Comparison of ENCODE assay signal across 11 cellular contexts in the genomic region with DNA sequence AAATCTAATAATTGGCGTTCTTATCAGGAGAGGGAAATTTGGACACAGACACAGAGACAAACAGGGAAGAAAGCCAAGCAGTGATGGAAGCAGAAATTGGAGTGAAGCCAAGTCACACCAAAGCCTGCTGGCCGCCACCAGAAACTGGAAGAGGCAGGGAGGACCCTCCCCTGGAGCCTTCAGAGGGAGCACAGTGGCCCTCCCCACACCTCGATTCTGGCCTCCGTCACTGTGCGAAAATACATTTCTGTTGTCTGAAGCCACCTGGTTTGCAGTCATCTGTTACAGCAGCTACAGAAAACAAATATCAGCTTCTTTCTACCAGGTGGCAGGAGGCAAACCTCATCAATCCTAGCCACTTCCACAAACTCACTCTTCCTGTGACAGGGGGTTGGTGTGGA. TPM values are rescaled to one million over a fixed set of nuclear protein-coding genes. Genes with fewer than 3 reads are reported as not detected.
DNase-seq lines count a peak whose midpoint lies in the region; ATAC-seq and TF ChIP-seq lines count a peak whose summit lies in the region.
"Had no signal": no experiment of that assay in that cellular context is flagged by ENCODE, and none has a peak within 500 bp of the region (broad histone marks: within the 10 kb centered on the region; RNA-seq: fewer than 3 reads in every experiment).

No MANE protein-coding gene starts in this region.

- peaks cover 4 to 10% (median 8%) of the 10 kb centered on the region in 4 donors for H3K4me1 ChIP-seq in liver (ENCODE audit: control insufficient read depth in 4 of 4, insufficient read depth in 4 of 4, low read length in 3 of 4)
- H3K4me1 ChIP-seq in PC-9 (replicated peaks; ENCODE audit: insufficient read depth): 0 out of 2 replicates have a peak, but pooled peaks cover 4% of the 10 kb centered on the region

- no peaks in the 10 kb centered on the region for H3F3A ChIP-seq in PC-9 (ENCODE audit: insufficient read depth, low read depth)

- no peaks in the 10 kb centered on the region for H3K36me3 Mint-ChIP-seq in osteocyte (ENCODE audit: unreplicated experiment)
- H3K36me3 Mint-ChIP-seq: activated CD8-positive, alpha-beta memory T cell treated with anti-CD3 and anti-CD28 coated beads, Interleukin-2, amount 10 ng/mL, durations not matched to agents 7 days and 5 days; naive thymus-derived CD4-positive, alpha-beta T cell had no signal

- no TSS peak for BruUV-seq in PC-9 (replicated peaks; lab: Mats Ljungman, UMichigan)

- H3K27me3 ChIP-seq in liver (ENCODE audit: control insufficient read depth in 4 of 4, insufficient read depth in 4 of 4, low read length in 3 of 4) (no peaks in the 10 kb centered on the region), PC-9 (ENCODE audit: insufficient read depth, low read depth) (no peaks in the 10 kb centered on the region)

- H3K9me3 ChIP-seq in liver (ENCODE audit: control insufficient read depth in 4 of 4, low read length in 3 of 4): no peaks in the 10 kb centered on the region
- no peaks in the 10 kb centered on the region for H3K9me3 ChIP-seq in PC-9 (ENCODE audit: insufficient read depth, low read depth)

- no peak overlapping the region for H3K4me3 ChIP-seq in liver (ENCODE audit: low read depth in 1 of 3, low read length in 3 of 3)
- H3K4me3 ChIP-seq in PC-9: no peak overlapping the region

- intact Hi-C loops in PC-9 (cut with micrococcal nuclease; ENCODE audit: unreplicated experiment): no loop called here

- no peak overlapping the region for H3K27ac Mint-ChIP-seq in osteocyte (ENCODE audit: unreplicated experiment)
- H3K27ac Mint-ChIP-seq: activated CD8-positive, alpha-beta memory T cell treated with anti-CD3 and anti-CD28 coated beads, Interleukin-2, amount 10 ng/mL, durations not matched to agents 7 days and 5 days; endodermal cell had no signal

- peaks cover under 1% of the 10 kb centered on the region for H3K27me3 Mint-ChIP-seq in osteocyte (ENCODE audit: unreplicated experiment)

- H3K36me3 ChIP-seq in liver (ENCODE audit: control insufficient read depth in 4 of 4, insufficient read depth in 3 of 4, low read depth in 1 of 4, low read length in 3 of 4): no peaks in the 10 kb centered on the region
- H3K36me3 ChIP-seq in PC-9 (ENCODE audit: low read depth): no peaks in the 10 kb centered on the region

- no peak overlapping the region for H2AFZ ChIP-seq in PC-9

- H3K79me2 ChIP-seq in PC-9 (ENCODE audit: low read depth): no peaks in the 10 kb centered on the region

- TF ChIP-seq CTCF in VCaP (conservative IDR thresholded peaks at IDR 0.05) (no peak), liver (IDR thresholded peaks at IDR 0.05; ENCODE audit: low read depth, low read length, missing input control) (no peak), osteocyte (IDR thresholded peaks at IDR 0.05) (no peak), PC-9 (conservative IDR thresholded peaks at IDR 0.05) (no peak)

- POLR2A ChIA-PET in PC-9 (lab: Charles Lee; ENCODE audit: unreplicated experiment): no interaction called here

- no peak overlapping the region for H3K4me3 Mint-ChIP-seq in osteocyte (ENCODE audit: unreplicated experiment)
- H3K4me3 Mint-ChIP-seq: activated CD8-positive, alpha-beta memory T cell treated with anti-CD3 and anti-CD28 coated beads, Interleukin-2, amount 10 ng/mL, durations not matched to agents 7 days and 5 days; endodermal cell; naive thymus-derived CD4-positive, alpha-beta T cell had no signal

- TF ChIP-seq RAD21 in liver (IDR thresholded peaks at IDR 0.05): peak; percentile 14 to 49

- no peaks in the 10 kb centered on the region for H3K9me3 Mint-ChIP-seq in osteocyte (ENCODE audit: unreplicated experiment)
- H3K9me3 Mint-ChIP-seq: naive thymus-derived CD4-positive, alpha-beta T cell had no signal

- peak overlapping the region; percentile 67 for H3K27ac ChIP-seq in VCaP
- H3K27ac ChIP-seq in liver (ENCODE audit: low read depth in 1 of 2, low read length in 2 of 2): peak overlapping the region; percentile 15 to 46
- H3K27ac ChIP-seq in PC-9: no peak overlapping the region

- no peaks in the 10 kb centered on the region for H4K20me1 ChIP-seq in PC-9 (ENCODE audit: insufficient read depth)

- CTCF ChIA-PET in PC-9 (lab: Charles Lee): interaction anchor here (0.6 kb wide), 1 partner anchor 307 kb away, joined by 5 read pairs; no protein-coding TSS in a partner anchor

- ATAC-seq in HG03097 (IDR thresholded peaks at IDR 0.05; ENCODE audit: low FRiP score, unreplicated experiment): no peak
- ATAC-seq: activated CD8-positive, alpha-beta memory T cell treated with anti-CD3 and anti-CD28 coated beads, Interleukin-2, amount 10 ng/mL, durations not matched to agents 7 days and 5 days; naive thymus-derived CD4-positive, alpha-beta T cell had no signal

- H3K9me2 ChIP-seq in PC-9 (ENCODE audit: insufficient read depth): no peaks in the 10 kb centered on the region

- no peak overlapping the region for H3K4me2 ChIP-seq in PC-9

- DNase-seq in NCI-H146 treated with DMSO at 0.1 percent for 48 hours (lab: John Stamatoyannopoulos, UW; ENCODE audit: unreplicated experiment) (peak; percentile 51), ureter (ENCODE audit: low spot score) (peak; percentile 76), osteocyte (ENCODE audit: extremely low spot score, unreplicated experiment) (no peak), PC-9 (no peak)
- no peak for DNase-seq in stimulated activated CD8-positive, alpha-beta memory T cell treated with anti-CD3 and anti-CD28 coated beads, Interleukin-4, amount 100 ng/mL, for 48 hours
- DNase-seq: activated CD8-positive, alpha-beta memory T cell treated with anti-CD3 and anti-CD28 coated beads, Interleukin-2, amount 10 ng/mL, durations not matched to agents 7 days and 5 days; endodermal cell; naive thymus-derived CD4-positive, alpha-beta T cell had no signal

- WGBS in liver: 15% methylated on average over 5 of the region's 5 CpGs

- peak overlapping the region in 1 of 2 donors; percentile 13 for H3K9ac ChIP-seq in liver (ENCODE audit: low read depth in 1 of 2, low read length in 2 of 2)

- no peaks in the 10 kb centered on the region for H3K4me1 Mint-ChIP-seq in osteocyte (ENCODE audit: unreplicated experiment)
- H3K4me1 Mint-ChIP-seq: activated CD8-positive, alpha-beta memory T cell treated with anti-CD3 and anti-CD28 coated beads, Interleukin-2, amount 10 ng/mL, durations not matched to agents 7 days and 5 days; endodermal cell had no signal

TF ChIP-seq in liver, 16 proteins besides CTCF, POLR2A, EP300 and RAD21:
- TF ChIP-seq RXRA (IDR thresholded peaks at IDR 0.05) (no peak), SP1 (IDR thresholded peaks at IDR 0.05) (no peak), YY1 (IDR thresholded peaks at IDR 0.05) (peak; percentile 28), TAF1 (conservative IDR thresholded peaks at IDR 0.05) (no peak), NR2F2 (IDR thresholded peaks at IDR 0.05) (peak; percentile 40), JUND (IDR thresholded peaks at IDR 0.05) (no peak)
- TF ChIP-seq, protein P1, sequence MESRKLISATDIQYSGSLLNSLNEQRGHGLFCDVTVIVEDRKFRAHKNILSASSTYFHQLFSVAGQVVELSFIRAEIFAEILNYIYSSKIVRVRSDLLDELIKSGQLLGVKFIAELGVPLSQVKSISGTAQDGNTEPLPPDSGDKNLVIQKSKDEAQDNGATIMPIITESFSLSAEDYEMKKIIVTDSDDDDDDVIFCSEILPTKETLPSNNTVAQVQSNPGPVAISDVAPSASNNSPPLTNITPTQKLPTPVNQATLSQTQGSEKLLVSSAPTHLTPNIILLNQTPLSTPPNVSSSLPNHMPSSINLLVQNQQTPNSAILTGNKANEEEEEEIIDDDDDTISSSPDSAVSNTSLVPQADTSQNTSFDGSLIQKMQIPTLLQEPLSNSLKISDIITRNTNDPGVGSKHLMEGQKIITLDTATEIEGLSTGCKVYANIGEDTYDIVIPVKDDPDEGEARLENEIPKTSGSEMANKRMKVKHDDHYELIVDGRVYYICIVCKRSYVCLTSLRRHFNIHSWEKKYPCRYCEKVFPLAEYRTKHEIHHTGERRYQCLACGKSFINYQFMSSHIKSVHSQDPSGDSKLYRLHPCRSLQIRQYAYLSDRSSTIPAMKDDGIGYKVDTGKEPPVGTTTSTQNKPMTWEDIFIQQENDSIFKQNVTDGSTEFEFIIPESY (IDR thresholded peaks at IDR 0.05): no peak
- TF ChIP-seq, protein P2, sequence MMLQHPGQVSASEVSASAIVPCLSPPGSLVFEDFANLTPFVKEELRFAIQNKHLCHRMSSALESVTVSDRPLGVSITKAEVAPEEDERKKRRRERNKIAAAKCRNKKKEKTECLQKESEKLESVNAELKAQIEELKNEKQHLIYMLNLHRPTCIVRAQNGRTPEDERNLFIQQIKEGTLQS (IDR thresholded peaks at IDR 0.05): no peak

RNA-seq across cellular contexts. Expression of a gene that starts 8.3 kb away (rescaled TPM):
- 1 to 10 TPM in 1 of 2 donors, under 1 TPM in 1; 0.47 to 1.7 TPM for total RNA-seq in liver
- polyA plus RNA-seq in liver: 1 to 10 TPM in 1 of 2 donors, under 1 TPM in 1; 0.78 to 2.8 TPM
- 3.6 TPM for total RNA-seq in ureter
- 0.65 and 1.5 TPM in 2 replicates for total RNA-seq in osteocyte
- total RNA-seq in PC-9 (2021): 0.90 and 1.1 TPM in 2 replicates

RNA-seq across cellular contexts. Expression of a gene that starts 24.3 kb away (rescaled TPM):
- total RNA-seq in liver: 1 to 10 TPM; 2.6 to 3.5 TPM
- 1 to 10 TPM in 1 of 2 donors, under 1 TPM in 1; 0.90 to 1.1 TPM for polyA plus RNA-seq in liver
- 6.6 TPM for total RNA-seq in ureter
- 4.0 and 4.9 TPM in 2 replicates for total RNA-seq in osteocyte
- total RNA-seq in PC-9 (2021): 2.1 and 2.5 TPM in 2 replicates

RNA-seq across cellular contexts. Expression of a gene that starts 60.0 kb away (rescaled TPM):
- total RNA-seq in liver (1 to 10 TPM; 4.5 to 9.3 TPM), ureter (95.2 TPM), osteocyte (13.2 and 14.9 TPM in 2 replicates), PC-9 (2021) (13.7 and 21.8 TPM in 2 replicates)
- 1 to 10 TPM; 3.6 to 7.0 TPM for polyA plus RNA-seq in liver

Comparison
In these comparisons a context has a peak if more than half of its experiments do, and no peak if none do; other contexts are left out.
1. DNase-seq: peak in NCI-H146 treated with DMSO at 0.1 percent for 48 hours (single experiment) and ureter (single experiment); none in osteocyte (single experiment), stimulated activated CD8-positive, alpha-beta memory T cell treated with anti-CD3 and anti-CD28 coated beads, Interleukin-4, amount 100 ng/mL, for 48 hours (single experiment) and PC-9 (0 of 2).